Comparison of ENCODE assay signal across 12 cellular contexts in genomic region chr17:29705352-29705751, GRCh38.
A peak's percentile ranks its signal among the peaks of the same experiment; 100 is the strongest.
DNase-seq lines count a peak whose midpoint lies in the region; ATAC-seq and TF ChIP-seq lines count a peak whose summit lies in the region.
"Had no signal": no experiment of that assay in that cellular context is flagged by ENCODE, and none has a peak within 500 bp of the region (broad histone marks: within the 10 kb centered on the region; RNA-seq: fewer than 3 reads in every experiment).

No MANE protein-coding gene starts in this region.

- no peak for DNase-seq in activated T-cell treated with anti-CD3 and anti-CD28 coated beads, Interleukin-2, amount 50 U/mL, for 4 hours
- DNase-seq in activated T-cell treated with anti-CD3 and anti-CD28 coated beads, Interleukin-2, amount 50 U/mL, for 48 hours, result no peak
- DNase-seq in RPMI8226 (peak; percentile 7), esophagus muscularis mucosa (ENCODE audit: extremely low spot score) (no peak), head of caudate nucleus (no peak), HEK293T (ENCODE audit: extremely low spot score) (no peak)
- DNase-seq: activated CD8-positive, alpha-beta memory T cell treated with anti-CD3 and anti-CD28 coated beads, Interleukin-2, amount 50 U/mL, for 4 hours; NCI-H1694 treated with DMSO at 0.1 percent for 48 hours; nucleus accumbens had no signal

- no peak for TF ChIP-seq POLR2A in esophagus muscularis mucosa (IDR thresholded peaks at IDR 0.05; ENCODE audit: low read depth)

- H3K4me1 ChIP-seq in esophagus muscularis mucosa (peaks cover 15 to 48% (median 41%) of the 10 kb centered on the region in 4 donors), subcutaneous abdominal adipose tissue (ENCODE audit: control insufficient read depth in 5 of 5, insufficient read depth in 5 of 5, low read length in 5 of 5) (peaks cover 2 to 43% (median 35%) of the 10 kb centered on the region in 5 donors)

- POLR2A ChIA-PET in HEK293T (lab: Yijun Ruan, JAX), result no interaction called here

- CTCF ChIA-PET in HEK293T (lab: Yijun Ruan, JAX), result interaction anchor here (1.0 kb wide), 1 partner anchor 8 kb away, joined by 4 read pairs; no protein-coding TSS in a partner anchor

- H3K36me3 Mint-ChIP-seq in activated T-cell treated with anti-CD3 and anti-CD28 coated beads, Interleukin-2, amount 50 U/mL, for 4 hours (ENCODE audit: insufficient read depth), result peaks cover 10% of the 10 kb centered on the region

- H3K27ac ChIP-seq in esophagus muscularis mucosa (replicated peaks in 1 of 4) (peak overlapping the region in 3 of 4 donors; percentile 18 to 65 (median 36)), subcutaneous abdominal adipose tissue (ENCODE audit: low read depth, low read length) (peak overlapping the region; percentile 94)
- H3K27ac ChIP-seq: cardiac muscle cell had no signal

- intact Hi-C loops in esophagus muscularis mucosa (cut with DNase I), result no loop called here
- intact Hi-C loops in head of caudate nucleus (cut with DNase I), result no loop called here

- H3K4me3 Mint-ChIP-seq in activated T-cell treated with anti-CD3 and anti-CD28 coated beads, Interleukin-2, amount 50 U/mL, for 4 hours, result peak overlapping the region; percentile 52

- no peak for TF ChIP-seq CTCF in esophagus muscularis mucosa (IDR thresholded peaks at IDR 0.05)

- no peaks in the 10 kb centered on the region for H3K27me3 ChIP-seq in esophagus muscularis mucosa
- H3K27me3 ChIP-seq in subcutaneous abdominal adipose tissue (ENCODE audit: control insufficient read depth in 5 of 5, insufficient read depth in 4 of 5, low read length in 5 of 5), result no peaks in the 10 kb centered on the region
- H3K27me3 ChIP-seq: cardiac muscle cell had no signal

- ATAC-seq in activated T-cell treated with anti-CD3 and anti-CD28 coated beads, Interleukin-2, amount 50 U/mL, for 4 hours, result no peak
- no peak for ATAC-seq in HG03135 (IDR thresholded peaks at IDR 0.05; ENCODE audit: unreplicated experiment)

- H3K4me3 ChIP-seq in esophagus muscularis mucosa (no peak overlapping the region), subcutaneous abdominal adipose tissue (ENCODE audit: low read depth in 1 of 5, low read length in 5 of 5) (no peak overlapping the region)
- H3K4me3 ChIP-seq: cardiac muscle cell had no signal

- H3K9me3 ChIP-seq in esophagus muscularis mucosa (no peaks in the 10 kb centered on the region), subcutaneous abdominal adipose tissue (ENCODE audit: control insufficient read depth in 5 of 5, low read length in 5 of 5) (no peaks in the 10 kb centered on the region)

- H3K27me3 Mint-ChIP-seq in activated T-cell treated with anti-CD3 and anti-CD28 coated beads, Interleukin-2, amount 50 U/mL, for 4 hours (ENCODE audit: low read depth), result no peaks in the 10 kb centered on the region

- no peaks in the 10 kb centered on the region for H3K9me3 Mint-ChIP-seq in activated T-cell treated with anti-CD3 and anti-CD28 coated beads, Interleukin-2, amount 50 U/mL, for 4 hours

- peak overlapping the region in 1 of 5 donors; percentile 35 for H3K9ac ChIP-seq in subcutaneous abdominal adipose tissue (ENCODE audit: low read length in 5 of 5)

- peaks cover 43% of the 10 kb centered on the region for H3K4me1 Mint-ChIP-seq in activated T-cell treated with anti-CD3 and anti-CD28 coated beads, Interleukin-2, amount 50 U/mL, for 4 hours (ENCODE audit: low read depth)

- WGBS in esophagus muscularis mucosa, result 79% methylated on average over 3 of the region's 3 CpGs

- no peak for TF ChIP-seq EP300 in esophagus muscularis mucosa (IDR thresholded peaks at IDR 0.05)

- peaks cover 3 to 26% (median 15%) of the 10 kb centered on the region in 4 donors for H3K36me3 ChIP-seq in esophagus muscularis mucosa
- peaks cover 0 to 16% (median 7%) of the 10 kb centered on the region in 5 donors for H3K36me3 ChIP-seq in subcutaneous abdominal adipose tissue (ENCODE audit: control insufficient read depth in 5 of 5, insufficient read depth in 5 of 5, low read length in 5 of 5)
- H3K36me3 ChIP-seq: cardiac muscle cell had no signal

TF ChIP-seq in HEK293T, 16 proteins besides CTCF, POLR2A, EP300 and RAD21:
- TF ChIP-seq ARNT (IDR thresholded peaks at IDR 0.05) (no peak), L3MBTL2 (conservative IDR thresholded peaks at IDR 0.05) (no peak)
TF ChIP-seq in HEK293T: peak in this region for 0.
